36 cellular contexts compared by ENCODE assay signal in genomic region chr20:45113865-45114264, GRCh38. TPM values are rescaled to one million over a fixed set of nuclear protein-coding genes. Genes with fewer than 3 reads are reported as not detected.
"Had no signal": no experiment of that assay in that cellular context is flagged by ENCODE, and none has a peak within 500 bp of the region (broad histone marks: within the 10 kb centered on the region; RNA-seq: fewer than 3 reads in every experiment).

No MANE protein-coding gene starts in this region.

- H3K4me3 ChIP-seq: esophagus squamous epithelium, gastroesophageal sphincter had no signal

- DNase-seq: activated CD4-positive, alpha-beta memory T cell treated with anti-CD3 and anti-CD28 coated beads for 36 hours; activated CD4-positive, alpha-beta T cell treated with anti-CD3 and anti-CD28 coated beads for 36 hours; activated CD4-positive, alpha-beta T cell treated with anti-CD3 and anti-CD28 coated beads, Interleukin-2, amount 10 ng/mL, durations not matched to agents 24 days and 14 days; activated CD4-positive, CD25-positive, alpha-beta regulatory T cell; activated CD4-positive, CD25-positive, alpha-beta regulatory T cell treated with anti-CD3 and anti-CD28 coated beads, Interleukin-2, amount 50 U/mL, for 72 hours; activated CD8-positive, alpha-beta memory T cell treated with anti-CD3 and anti-CD28 coated beads, Interleukin-2, amount 10 ng/mL, durations not matched to agents 7 days and 5 days; activated CD8-positive, alpha-beta memory T cell treated with anti-CD3 and anti-CD28 coated beads, Interleukin-2, amount 50 U/mL, for 4 hours; activated CD8-positive, alpha-beta T cell treated with anti-CD3 and anti-CD28 coated beads, Interleukin-2, amount 10 ng/mL, durations not matched to agents 7 days and 5 days; activated gamma-delta T cell; activated naive CD4-positive, alpha-beta T cell treated with anti-CD3 and anti-CD28 coated beads, Interleukin-2, amount 50 U/mL, for 16 hours; activated naive CD4-positive, alpha-beta T cell treated with Interleukin-2 at 50 U/mL for 16 hours; activated T-cell treated with anti-CD3 and anti-CD28 coated beads, Interleukin-2, amount 50 U/mL, for 1 hour; activated T-cell treated with anti-CD3 and anti-CD28 coated beads, Interleukin-2, amount 50 U/mL, for 48 hours; amniotic stem cell; anterior cingulate cortex; brain microvascular endothelial cell; cortex of kidney; dermis blood vessel endothelial cell; effector CD4-positive, alpha-beta T cell; effector memory CD8-positive, alpha-beta T cell; erythroblast; esophagus squamous epithelium; foreskin melanocyte; T-helper 2 cell had no signal

- H3K9me3 ChIP-seq: esophagus squamous epithelium, gastroesophageal sphincter had no signal

- H3K27ac ChIP-seq: brain microvascular endothelial cell, gastroesophageal sphincter had no signal

- FAIRE-seq: astrocyte, bronchial epithelial cell, colon had no signal

- ATAC-seq: activated CD4-positive, alpha-beta T cell treated with anti-CD3 and anti-CD28 coated beads for 36 hours; activated CD8-positive, alpha-beta memory T cell treated with anti-CD3 and anti-CD28 coated beads, Interleukin-2, amount 10 ng/mL, durations not matched to agents 7 days and 5 days; effector memory CD8-positive, alpha-beta T cell; gastroesophageal sphincter had no signal

- H3K27me3 ChIP-seq: brain microvascular endothelial cell had no signal

- H3K4me1 ChIP-seq: gastroesophageal sphincter had no signal

- H3K36me3 ChIP-seq: brain microvascular endothelial cell, esophagus squamous epithelium, gastroesophageal sphincter had no signal

RNA-seq across cellular contexts. Expression of gene WFDC5, which starts 1.1 kb away (rescaled TPM):
- total RNA-seq: activated CD4-positive, alpha-beta memory T cell treated with anti-CD3 and anti-CD28 coated beads for 36 hours; activated CD4-positive, alpha-beta T cell treated with anti-CD3 and anti-CD28 coated beads, Interleukin-2, amount 10 ng/mL, durations not matched to agents 24 days and 14 days; activated CD8-positive, alpha-beta memory T cell treated with anti-CD3 and anti-CD28 coated beads for 36 hours; activated CD8-positive, alpha-beta memory T cell treated with anti-CD3 and anti-CD28 coated beads, Interleukin-2, amount 10 ng/mL, durations not matched to agents 7 days and 5 days; activated CD8-positive, alpha-beta T cell treated with anti-CD3 and anti-CD28 coated beads, Interleukin-2, amount 10 ng/mL, durations not matched to agents 7 days and 5 days; activated T-helper 1 cell treated with anti-CD3 and anti-CD28 coated beads, Interleukin-12 subunit alpha, Interleukin-12 subunit beta, Interleukin-2, Interleukin-4 antibody, amounts not matched to agents 30 ng/mL and 10 ng/mL and 1 ng/mL, durations not matched to agents 14 hours and 24 hours and 36 hours; astrocyte; cardiac septum; chondrocyte; dermis blood vessel endothelial cell; fibroblast of lung; fibroblast of villous mesenchyme; gastroesophageal sphincter; T-helper 1 cell treated with Interleukin-12 subunit alpha and Interleukin-12 subunit beta and Interleukin-4 antibody, amounts not matched to agents 30 ng/mL and 1 ng/mL, for 36 hours had no signal
- polyA plus RNA-seq: adipose tissue, fibroblast of lung had no signal

RNA-seq across cellular contexts. Expression of gene WFDC12, which starts 10.4 kb away (rescaled TPM):
- total RNA-seq: activated CD4-positive, alpha-beta memory T cell treated with anti-CD3 and anti-CD28 coated beads for 36 hours; activated CD4-positive, alpha-beta T cell treated with anti-CD3 and anti-CD28 coated beads for 36 hours; activated CD4-positive, alpha-beta T cell treated with anti-CD3 and anti-CD28 coated beads, Interleukin-2, amount 10 ng/mL, durations not matched to agents 24 days and 14 days; activated CD8-positive, alpha-beta memory T cell treated with anti-CD3 and anti-CD28 coated beads for 36 hours; activated CD8-positive, alpha-beta memory T cell treated with anti-CD3 and anti-CD28 coated beads, Interleukin-2, amount 10 ng/mL, durations not matched to agents 7 days and 5 days; activated CD8-positive, alpha-beta T cell treated with anti-CD3 and anti-CD28 coated beads, Interleukin-2, amount 10 ng/mL, durations not matched to agents 7 days and 5 days; activated T-helper 1 cell treated with anti-CD3 and anti-CD28 coated beads, Interleukin-12 subunit alpha, Interleukin-12 subunit beta, Interleukin-2, Interleukin-4 antibody, amounts not matched to agents 30 ng/mL and 10 ng/mL and 1 ng/mL, durations not matched to agents 14 hours and 24 hours and 36 hours; astrocyte; bronchial epithelial cell; cardiac septum; chondrocyte; dermis blood vessel endothelial cell; fibroblast of lung; fibroblast of villous mesenchyme; gastroesophageal sphincter; T-helper 1 cell treated with Interleukin-12 subunit alpha and Interleukin-12 subunit beta and Interleukin-4 antibody, amounts not matched to agents 30 ng/mL and 1 ng/mL, for 36 hours had no signal
- polyA plus RNA-seq: adipose tissue, fibroblast of lung had no signal

RNA-seq across cellular contexts. Expression of gene KCNS1, which starts 12.9 kb away (rescaled TPM):
- total RNA-seq: gastroesophageal sphincter had no signal
